In genomic region chr12:120658286-120659150, GRCh38 we compare ENCODE assay signal across 26 cellular contexts. TPM values are rescaled to one million over a fixed set of nuclear protein-coding genes. Genes with fewer than 3 reads are reported as not detected.
"Had no signal": no experiment of that assay in that cellular context is flagged by ENCODE, and none has a peak within 500 bp of the region (broad histone marks: within the 10 kb centered on the region; RNA-seq: fewer than 3 reads in every experiment).

No MANE protein-coding gene starts in this region.

- H3K27ac Mint-ChIP-seq: activated CD8-positive, alpha-beta T cell treated with anti-CD3 and anti-CD28 coated beads, Interleukin-2, amount 10 ng/mL, durations not matched to agents 7 days and 5 days; activated naive CD8-positive, alpha-beta T cell; brain had no signal

- H3K4me3 Mint-ChIP-seq: activated CD8-positive, alpha-beta T cell treated with anti-CD3 and anti-CD28 coated beads, Interleukin-2, amount 10 ng/mL, durations not matched to agents 7 days and 5 days; activated naive CD8-positive, alpha-beta T cell; brain had no signal

- H3K4me3 ChIP-seq: cardiac muscle cell, Peyer's patch, SJSA1 had no signal

- H3K4me1 ChIP-seq: Peyer's patch, SJSA1 had no signal

- H3K9me3 ChIP-seq: Peyer's patch, SJSA1 had no signal

- DNase-seq: activated CD4-positive, alpha-beta T cell treated with anti-CD3 and anti-CD28 coated beads for 4 hours; activated CD4-positive, alpha-beta T cell treated with anti-CD3 and anti-CD28 coated beads, Interleukin-2, amount 50 U/mL, for 4 hours; activated CD8-positive, alpha-beta memory T cell treated with anti-CD3 and anti-CD28 coated beads, Interleukin-2, amount 50 U/mL, for 48 hours; activated CD8-positive, alpha-beta T cell treated with anti-CD3 and anti-CD28 coated beads, Interleukin-2, amount 10 ng/mL, durations not matched to agents 7 days and 5 days; activated effector memory CD4-positive, alpha-beta T cell treated with anti-CD3 and anti-CD28 coated beads, Interleukin-2, amount 50 U/mL, for 16 hours; activated naive CD4-positive, alpha-beta T cell treated with Interleukin-2 at 50 U/mL for 16 hours; activated T-cell treated with anti-CD3 and anti-CD28 coated beads, Interleukin-2, amount 50 U/mL, for 1 hour; amygdala; Karpas-422; MM.1S; NCI-H1105; NCI-H1436; NCI-H1694 treated with DMSO at 0.1 percent for 48 hours; NCI-H2029 treated with DMSO at 0.1 percent for 48 hours; NCI-H510A treated with DMSO at 0.1 percent for 48 hours; NK-92 treated with Interleukin-12 subunit alpha and Interleukin-12 subunit beta, amount 100 ng/mL, for 24 hours; Peyer's patch; SHP77; SW 1271 had no signal

- H3K36me3 Mint-ChIP-seq: activated naive CD8-positive, alpha-beta T cell; brain had no signal

- H3K27me3 ChIP-seq: cardiac muscle cell, Peyer's patch, SJSA1 had no signal

- H3K4me1 Mint-ChIP-seq: brain had no signal

- ATAC-seq: activated CD4-positive, CD25-positive, alpha-beta regulatory T cell treated with anti-CD3 and anti-CD28 coated beads, Interleukin-2, amount 50 U/mL, for 24 hours; activated CD8-positive, alpha-beta T cell treated with anti-CD3 and anti-CD28 coated beads, Interleukin-2, amount 10 ng/mL, durations not matched to agents 7 days and 5 days; SK-N-SH treated with all-trans-retinoic acid at 6 μM for 48 hours had no signal

- H3K36me3 ChIP-seq: cardiac muscle cell, Peyer's patch, SJSA1 had no signal

- H3K27ac ChIP-seq: cardiac muscle cell, Peyer's patch, SJSA1 had no signal

- H3K27me3 Mint-ChIP-seq: activated naive CD8-positive, alpha-beta T cell had no signal

RNA-seq across cellular contexts. Expression of gene CABP1, which starts 18.1 kb away (rescaled TPM):
- total RNA-seq: cardiac muscle cell, chondrocyte, SJSA1 had no signal
